1 cellular context compared by ENCODE assay signal in the genomic region with DNA sequence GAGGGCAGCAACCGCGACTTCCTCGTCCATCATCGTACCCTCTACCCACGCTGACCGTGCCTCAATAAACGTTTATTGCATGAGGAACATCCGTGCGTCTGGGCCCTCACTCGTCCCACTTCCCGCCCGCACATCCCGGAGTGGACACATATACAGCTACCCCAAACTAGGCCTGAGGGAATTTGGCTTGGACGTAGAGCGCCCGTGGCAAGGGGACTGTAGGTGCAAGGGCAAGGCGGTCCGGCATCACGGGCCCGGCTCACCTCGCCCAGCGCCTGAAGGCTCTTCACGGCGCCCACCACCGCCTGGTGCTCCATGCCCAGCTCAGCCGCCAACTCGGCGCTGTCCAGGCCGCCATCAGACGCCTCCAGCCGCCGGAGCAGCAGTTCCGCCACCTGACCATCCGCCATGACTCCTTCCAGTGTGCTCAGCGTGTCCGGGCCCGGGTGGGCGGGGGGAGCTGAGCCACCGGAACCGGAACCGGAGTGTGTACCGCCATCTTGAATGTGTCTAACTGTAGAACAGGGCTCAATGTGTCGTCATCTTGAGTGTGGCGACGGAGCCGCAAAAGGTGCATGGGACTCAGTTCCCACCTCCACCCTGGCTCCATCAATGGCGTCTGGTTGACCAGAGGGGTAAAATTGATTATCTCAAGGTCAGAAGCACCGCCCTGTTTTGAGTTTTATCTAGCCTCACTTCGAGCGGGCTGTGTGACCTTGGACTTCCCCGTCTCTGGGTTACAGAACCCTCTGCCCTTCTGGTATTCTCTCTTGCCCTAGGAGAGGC.
A peak's percentile ranks its signal among the peaks of the same experiment; 100 is the strongest.
TF ChIP-seq lines count a peak whose summit lies in the region.

A gene (minus strand): TSS at position 425 of the 786 bp plus-strand sequence. CDS start 15 bp downstream, at position 410.

TF ChIP-seq in K562, 482 proteins besides CTCF, POLR2A, EP300 and RAD21 (continued from another document and continues in another):
- TF ChIP-seq, protein P1, sequence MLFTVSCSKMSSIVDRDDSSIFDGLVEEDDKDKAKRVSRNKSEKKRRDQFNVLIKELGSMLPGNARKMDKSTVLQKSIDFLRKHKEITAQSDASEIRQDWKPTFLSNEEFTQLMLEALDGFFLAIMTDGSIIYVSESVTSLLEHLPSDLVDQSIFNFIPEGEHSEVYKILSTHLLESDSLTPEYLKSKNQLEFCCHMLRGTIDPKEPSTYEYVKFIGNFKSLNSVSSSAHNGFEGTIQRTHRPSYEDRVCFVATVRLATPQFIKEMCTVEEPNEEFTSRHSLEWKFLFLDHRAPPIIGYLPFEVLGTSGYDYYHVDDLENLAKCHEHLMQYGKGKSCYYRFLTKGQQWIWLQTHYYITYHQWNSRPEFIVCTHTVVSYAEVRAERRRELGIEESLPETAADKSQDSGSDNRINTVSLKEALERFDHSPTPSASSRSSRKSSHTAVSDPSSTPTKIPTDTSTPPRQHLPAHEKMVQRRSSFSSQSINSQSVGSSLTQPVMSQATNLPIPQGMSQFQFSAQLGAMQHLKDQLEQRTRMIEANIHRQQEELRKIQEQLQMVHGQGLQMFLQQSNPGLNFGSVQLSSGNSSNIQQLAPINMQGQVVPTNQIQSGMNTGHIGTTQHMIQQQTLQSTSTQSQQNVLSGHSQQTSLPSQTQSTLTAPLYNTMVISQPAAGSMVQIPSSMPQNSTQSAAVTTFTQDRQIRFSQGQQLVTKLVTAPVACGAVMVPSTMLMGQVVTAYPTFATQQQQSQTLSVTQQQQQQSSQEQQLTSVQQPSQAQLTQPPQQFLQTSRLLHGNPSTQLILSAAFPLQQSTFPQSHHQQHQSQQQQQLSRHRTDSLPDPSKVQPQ (CRISPR knock-in tag; IDR thresholded peaks at IDR 0.05; ENCODE audit: borderline replicate concordance): no peak
- TF ChIP-seq ZBTB7A (IDR thresholded peaks at IDR 0.05; ENCODE audit: borderline replicate concordance, control insufficient read depth, low read depth, low read length) (peak; percentile 40; the same call in 1 of the 2 replicates), CHD4 (IDR thresholded peaks at IDR 0.05; ENCODE audit: insufficient read depth, insufficient replicate concordance, low read depth, low read length, poor library complexity, severe bottlenecking) (no peak), TRIM24 (IDR thresholded peaks at IDR 0.05) (no peak), MIER1 (IDR thresholded peaks at IDR 0.05; ENCODE audit: low read depth) (no peak), SPI1 (IDR thresholded peaks at IDR 0.05; ENCODE audit: borderline replicate concordance, low read depth, low read length) (no peak), CAMTA2 (CRISPR knock-in tag; conservative IDR thresholded peaks at IDR 0.05) (no peak), YBX1 (IDR thresholded peaks at IDR 0.05) (no peak), DNMT1 (IDR thresholded peaks at IDR 0.05) (no peak), TFAM (CRISPR knock-in tag; conservative IDR thresholded peaks at IDR 0.05) (no peak), HIVEP1 (CRISPR knock-in tag; IDR thresholded peaks at IDR 0.05) (no peak), SIX5 (IDR thresholded peaks at IDR 0.05; ENCODE audit: borderline replicate concordance in 1 of 2, insufficient read depth in 1 of 2, low read depth in 1 of 2, low read length in 2 of 2) (peak; percentile 84 to 87), NCOA1 (IDR thresholded peaks at IDR 0.05; ENCODE audit: low read depth) (no peak), NONO (IDR thresholded peaks at IDR 0.05; ENCODE audit: low read depth in 2 of 2, low read length in 1 of 2) (no peak; a peak in 1 of 4 replicates), PHF21A (IDR thresholded peaks at IDR 0.05; ENCODE audit: borderline replicate concordance, low read depth) (no peak), MCM7 (IDR thresholded peaks at IDR 0.05) (no peak), NFRKB (IDR thresholded peaks at IDR 0.05; ENCODE audit: low read depth) (peak; percentile 92), ZNF146 (CRISPR knock-in tag; IDR thresholded peaks at IDR 0.05; ENCODE audit: unreplicated experiment) (no peak), PCBP1 (IDR thresholded peaks at IDR 0.05; ENCODE audit: low read depth, low read length, poor library complexity, severe bottlenecking) (no peak), NR2C1 (IDR thresholded peaks at IDR 0.05) (peak; percentile 90), NR2C1 (tag; IDR thresholded peaks at IDR 0.05) (peak; percentile 94), BRD9 (IDR thresholded peaks at IDR 0.05; ENCODE audit: low read depth, partially characterized antibody) (no peak), SIRT6 (IDR thresholded peaks at IDR 0.05; ENCODE audit: low read depth, low read length) (no peak), SMAD2 (IDR thresholded peaks at IDR 0.05; ENCODE audit: low read depth, low read length) (no peak)
- TF ChIP-seq, protein P2, sequence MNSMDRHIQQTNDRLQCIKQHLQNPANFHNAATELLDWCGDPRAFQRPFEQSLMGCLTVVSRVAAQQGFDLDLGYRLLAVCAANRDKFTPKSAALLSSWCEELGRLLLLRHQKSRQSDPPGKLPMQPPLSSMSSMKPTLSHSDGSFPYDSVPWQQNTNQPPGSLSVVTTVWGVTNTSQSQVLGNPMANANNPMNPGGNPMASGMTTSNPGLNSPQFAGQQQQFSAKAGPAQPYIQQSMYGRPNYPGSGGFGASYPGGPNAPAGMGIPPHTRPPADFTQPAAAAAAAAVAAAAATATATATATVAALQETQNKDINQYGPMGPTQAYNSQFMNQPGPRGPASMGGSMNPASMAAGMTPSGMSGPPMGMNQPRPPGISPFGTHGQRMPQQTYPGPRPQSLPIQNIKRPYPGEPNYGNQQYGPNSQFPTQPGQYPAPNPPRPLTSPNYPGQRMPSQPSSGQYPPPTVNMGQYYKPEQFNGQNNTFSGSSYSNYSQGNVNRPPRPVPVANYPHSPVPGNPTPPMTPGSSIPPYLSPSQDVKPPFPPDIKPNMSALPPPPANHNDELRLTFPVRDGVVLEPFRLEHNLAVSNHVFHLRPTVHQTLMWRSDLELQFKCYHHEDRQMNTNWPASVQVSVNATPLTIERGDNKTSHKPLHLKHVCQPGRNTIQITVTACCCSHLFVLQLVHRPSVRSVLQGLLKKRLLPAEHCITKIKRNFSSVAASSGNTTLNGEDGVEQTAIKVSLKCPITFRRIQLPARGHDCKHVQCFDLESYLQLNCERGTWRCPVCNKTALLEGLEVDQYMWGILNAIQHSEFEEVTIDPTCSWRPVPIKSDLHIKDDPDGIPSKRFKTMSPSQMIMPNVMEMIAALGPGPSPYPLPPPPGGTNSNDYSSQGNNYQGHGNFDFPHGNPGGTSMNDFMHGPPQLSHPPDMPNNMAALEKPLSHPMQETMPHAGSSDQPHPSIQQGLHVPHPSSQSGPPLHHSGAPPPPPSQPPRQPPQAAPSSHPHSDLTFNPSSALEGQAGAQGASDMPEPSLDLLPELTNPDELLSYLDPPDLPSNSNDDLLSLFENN (IDR thresholded peaks at IDR 0.05; ENCODE audit: low read depth in 2 of 2, low read length in 2 of 2): peak in 1 of 2 experiments; percentile 70; a peak in 2 of 4 replicates
- TF ChIP-seq, protein P3, sequence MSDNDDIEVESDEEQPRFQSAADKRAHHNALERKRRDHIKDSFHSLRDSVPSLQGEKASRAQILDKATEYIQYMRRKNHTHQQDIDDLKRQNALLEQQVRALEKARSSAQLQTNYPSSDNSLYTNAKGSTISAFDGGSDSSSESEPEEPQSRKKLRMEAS (CRISPR knock-in tag; IDR thresholded peaks at IDR 0.05): peak; percentile 83
- TF ChIP-seq, protein P4, sequence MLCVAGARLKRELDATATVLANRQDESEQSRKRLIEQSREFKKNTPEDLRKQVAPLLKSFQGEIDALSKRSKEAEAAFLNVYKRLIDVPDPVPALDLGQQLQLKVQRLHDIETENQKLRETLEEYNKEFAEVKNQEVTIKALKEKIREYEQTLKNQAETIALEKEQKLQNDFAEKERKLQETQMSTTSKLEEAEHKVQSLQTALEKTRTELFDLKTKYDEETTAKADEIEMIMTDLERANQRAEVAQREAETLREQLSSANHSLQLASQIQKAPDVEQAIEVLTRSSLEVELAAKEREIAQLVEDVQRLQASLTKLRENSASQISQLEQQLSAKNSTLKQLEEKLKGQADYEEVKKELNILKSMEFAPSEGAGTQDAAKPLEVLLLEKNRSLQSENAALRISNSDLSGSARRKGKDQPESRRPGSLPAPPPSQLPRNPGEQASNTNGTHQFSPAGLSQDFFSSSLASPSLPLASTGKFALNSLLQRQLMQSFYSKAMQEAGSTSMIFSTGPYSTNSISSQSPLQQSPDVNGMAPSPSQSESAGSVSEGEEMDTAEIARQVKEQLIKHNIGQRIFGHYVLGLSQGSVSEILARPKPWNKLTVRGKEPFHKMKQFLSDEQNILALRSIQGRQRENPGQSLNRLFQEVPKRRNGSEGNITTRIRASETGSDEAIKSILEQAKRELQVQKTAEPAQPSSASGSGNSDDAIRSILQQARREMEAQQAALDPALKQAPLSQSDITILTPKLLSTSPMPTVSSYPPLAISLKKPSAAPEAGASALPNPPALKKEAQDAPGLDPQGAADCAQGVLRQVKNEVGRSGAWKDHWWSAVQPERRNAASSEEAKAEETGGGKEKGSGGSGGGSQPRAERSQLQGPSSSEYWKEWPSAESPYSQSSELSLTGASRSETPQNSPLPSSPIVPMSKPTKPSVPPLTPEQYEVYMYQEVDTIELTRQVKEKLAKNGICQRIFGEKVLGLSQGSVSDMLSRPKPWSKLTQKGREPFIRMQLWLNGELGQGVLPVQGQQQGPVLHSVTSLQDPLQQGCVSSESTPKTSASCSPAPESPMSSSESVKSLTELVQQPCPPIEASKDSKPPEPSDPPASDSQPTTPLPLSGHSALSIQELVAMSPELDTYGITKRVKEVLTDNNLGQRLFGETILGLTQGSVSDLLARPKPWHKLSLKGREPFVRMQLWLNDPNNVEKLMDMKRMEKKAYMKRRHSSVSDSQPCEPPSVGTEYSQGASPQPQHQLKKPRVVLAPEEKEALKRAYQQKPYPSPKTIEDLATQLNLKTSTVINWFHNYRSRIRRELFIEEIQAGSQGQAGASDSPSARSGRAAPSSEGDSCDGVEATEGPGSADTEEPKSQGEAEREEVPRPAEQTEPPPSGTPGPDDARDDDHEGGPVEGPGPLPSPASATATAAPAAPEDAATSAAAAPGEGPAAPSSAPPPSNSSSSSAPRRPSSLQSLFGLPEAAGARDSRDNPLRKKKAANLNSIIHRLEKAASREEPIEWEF (CRISPR knock-in tag; IDR thresholded peaks at IDR 0.05): no peak; the same call in 1 of the 2 replicates
- TF ChIP-seq, protein P5, sequence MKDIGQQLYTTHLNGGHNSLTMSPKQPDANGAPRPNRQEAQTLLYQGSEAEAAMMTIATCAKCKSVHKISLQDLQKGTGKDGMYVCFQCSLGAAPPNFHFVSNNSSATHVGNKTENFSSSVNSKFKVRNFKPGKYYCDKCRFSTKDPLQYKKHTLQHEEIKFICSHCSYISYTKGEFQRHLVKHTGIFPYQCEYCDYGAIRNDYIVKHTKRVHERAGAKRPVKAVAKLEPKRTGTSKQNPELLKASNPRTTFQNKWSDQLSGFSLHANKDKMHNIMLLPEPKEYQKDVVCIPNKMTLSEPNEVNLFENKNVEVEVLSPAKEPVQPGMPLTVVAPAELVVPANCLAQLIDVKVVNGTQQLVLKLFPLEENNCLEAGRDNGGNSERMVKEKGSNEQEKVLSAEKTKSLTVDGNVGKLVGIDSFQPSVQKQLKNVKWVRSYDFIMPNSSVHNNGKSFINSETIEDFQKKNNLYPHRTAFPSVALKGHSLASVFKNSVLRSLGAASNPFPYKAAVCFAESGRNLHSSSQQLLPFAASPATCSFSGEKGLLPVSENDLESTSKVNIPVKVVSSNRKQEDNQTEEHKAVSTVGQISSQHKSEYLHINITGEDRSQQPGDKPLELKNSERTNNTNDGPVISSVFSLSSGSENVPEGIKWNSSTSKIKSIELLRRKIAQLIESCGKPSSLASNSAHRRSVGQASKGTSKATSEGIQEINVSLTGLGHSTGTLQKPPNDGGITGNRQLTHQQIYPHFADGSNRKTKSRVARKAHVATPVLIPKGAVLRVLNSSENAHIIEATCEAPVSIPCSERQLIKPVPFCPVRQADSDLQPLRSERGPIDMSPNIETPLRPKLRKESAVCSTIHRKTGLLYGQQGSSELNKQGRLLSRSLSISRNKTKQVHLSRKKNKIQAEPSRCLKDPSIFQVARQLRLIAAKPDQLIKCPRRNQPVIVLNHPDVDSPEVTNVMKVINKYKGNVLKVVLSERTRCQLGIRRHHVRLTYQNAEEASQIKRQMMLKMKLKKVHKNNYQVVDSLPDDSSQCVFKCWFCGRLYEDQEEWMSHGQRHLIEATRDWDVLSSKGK (CRISPR knock-in tag; IDR thresholded peaks at IDR 0.05): no peak
- TF ChIP-seq, protein P6, sequence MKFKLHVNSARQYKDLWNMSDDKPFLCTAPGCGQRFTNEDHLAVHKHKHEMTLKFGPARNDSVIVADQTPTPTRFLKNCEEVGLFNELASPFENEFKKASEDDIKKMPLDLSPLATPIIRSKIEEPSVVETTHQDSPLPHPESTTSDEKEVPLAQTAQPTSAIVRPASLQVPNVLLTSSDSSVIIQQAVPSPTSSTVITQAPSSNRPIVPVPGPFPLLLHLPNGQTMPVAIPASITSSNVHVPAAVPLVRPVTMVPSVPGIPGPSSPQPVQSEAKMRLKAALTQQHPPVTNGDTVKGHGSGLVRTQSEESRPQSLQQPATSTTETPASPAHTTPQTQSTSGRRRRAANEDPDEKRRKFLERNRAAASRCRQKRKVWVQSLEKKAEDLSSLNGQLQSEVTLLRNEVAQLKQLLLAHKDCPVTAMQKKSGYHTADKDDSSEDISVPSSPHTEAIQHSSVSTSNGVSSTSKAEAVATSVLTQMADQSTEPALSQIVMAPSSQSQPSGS (CRISPR knock-in tag; IDR thresholded peaks at IDR 0.05): no peak
- TF ChIP-seq, protein P7, sequence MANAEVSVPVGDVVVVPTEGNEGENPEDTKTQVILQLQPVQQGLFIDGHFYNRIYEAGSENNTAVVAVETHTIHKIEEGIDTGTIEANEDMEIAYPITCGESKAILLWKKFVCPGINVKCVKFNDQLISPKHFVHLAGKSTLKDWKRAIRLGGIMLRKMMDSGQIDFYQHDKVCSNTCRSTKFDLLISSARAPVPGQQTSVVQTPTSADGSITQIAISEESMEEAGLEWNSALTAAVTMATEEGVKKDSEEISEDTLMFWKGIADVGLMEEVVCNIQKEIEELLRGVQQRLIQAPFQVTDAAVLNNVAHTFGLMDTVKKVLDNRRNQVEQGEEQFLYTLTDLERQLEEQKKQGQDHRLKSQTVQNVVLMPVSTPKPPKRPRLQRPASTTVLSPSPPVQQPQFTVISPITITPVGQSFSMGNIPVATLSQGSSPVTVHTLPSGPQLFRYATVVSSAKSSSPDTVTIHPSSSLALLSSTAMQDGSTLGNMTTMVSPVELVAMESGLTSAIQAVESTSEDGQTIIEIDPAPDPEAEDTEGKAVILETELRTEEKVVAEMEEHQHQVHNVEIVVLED (CRISPR knock-in tag; IDR thresholded peaks at IDR 0.05): no peak
- TF ChIP-seq, protein P8, sequence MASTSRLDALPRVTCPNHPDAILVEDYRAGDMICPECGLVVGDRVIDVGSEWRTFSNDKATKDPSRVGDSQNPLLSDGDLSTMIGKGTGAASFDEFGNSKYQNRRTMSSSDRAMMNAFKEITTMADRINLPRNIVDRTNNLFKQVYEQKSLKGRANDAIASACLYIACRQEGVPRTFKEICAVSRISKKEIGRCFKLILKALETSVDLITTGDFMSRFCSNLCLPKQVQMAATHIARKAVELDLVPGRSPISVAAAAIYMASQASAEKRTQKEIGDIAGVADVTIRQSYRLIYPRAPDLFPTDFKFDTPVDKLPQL (IDR thresholded peaks at IDR 0.05; ENCODE audit: extremely low read depth, insufficient read length): no peak
- TF ChIP-seq, protein P9, sequence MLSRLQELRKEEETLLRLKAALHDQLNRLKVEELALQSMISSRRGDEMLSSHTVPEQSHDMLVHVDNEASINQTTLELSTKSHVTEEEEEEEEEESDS (CRISPR knock-in tag; IDR thresholded peaks at IDR 0.05): no peak
